In genomic region chr17:31061678-31062077, GRCh38 we compare ENCODE assay signal across 12 cellular contexts. TPM values are rescaled to one million over a fixed set of nuclear protein-coding genes. Genes with fewer than 3 reads are reported as not detected.
DNase-seq lines count a peak whose midpoint lies in the region; ATAC-seq and TF ChIP-seq lines count a peak whose summit lies in the region.
"Had no signal": no experiment of that assay in that cellular context is flagged by ENCODE, and none has a peak within 500 bp of the region (broad histone marks: within the 10 kb centered on the region; RNA-seq: fewer than 3 reads in every experiment).

No MANE protein-coding gene starts in this region.

- no peak overlapping the region for H3K4me3 Mint-ChIP-seq in endodermal cell

- no peaks in the 10 kb centered on the region for H3K4me1 Mint-ChIP-seq in endodermal cell

- peak; percentile 5 for DNase-seq in BE2C
- DNase-seq in GM06990 (ENCODE audit: extremely low read depth, insufficient read length): no peak
- peak; percentile 6 for DNase-seq in NCI-H1694 treated with DMSO at 0.1 percent for 48 hours (lab: John Stamatoyannopoulos, UW)
- peak; percentile 82 for DNase-seq in endodermal cell
- DNase-seq in Ammon's horn (ENCODE audit: low spot score): no peak
- DNase-seq in NCI-H2029 (lab: John Stamatoyannopoulos, UW): no peak
- DNase-seq: left lung, NCI-H1092, T-helper 9 cell had no signal

- H3K36me3 ChIP-seq in BE2C (no peaks in the 10 kb centered on the region), GM06990 (ENCODE audit: control insufficient read depth, insufficient read depth, low read length) (no peaks in the 10 kb centered on the region), endodermal cell (ENCODE audit: control insufficient read depth, insufficient read depth, low read length) (no peaks in the 10 kb centered on the region)
- H3K36me3 ChIP-seq: cardiac muscle cell, left lung had no signal

- no peak overlapping the region for H3K9ac ChIP-seq in endodermal cell (ENCODE audit: extremely low read depth, low read length, poor library complexity, severe bottlenecking)

- H3K4me1 ChIP-seq in BE2C: no peaks in the 10 kb centered on the region
- no peaks in the 10 kb centered on the region for H3K4me1 ChIP-seq in endodermal cell (ENCODE audit: control insufficient read depth, insufficient read depth, low read length)
- H3K4me1 ChIP-seq: left lung had no signal

- H3K27me3 Mint-ChIP-seq in endodermal cell (ENCODE audit: insufficient read depth): no peaks in the 10 kb centered on the region

- H3K9me3 ChIP-seq in BE2C (no peaks in the 10 kb centered on the region), endodermal cell (ENCODE audit: control insufficient read depth, low read length) (no peaks in the 10 kb centered on the region)
- H3K9me3 ChIP-seq: left lung had no signal

- H3K9me3 Mint-ChIP-seq in endodermal cell: no peaks in the 10 kb centered on the region

- no peak for TF ChIP-seq CTCF in BE2C (IDR thresholded peaks at IDR 0.05; ENCODE audit: low read depth, low read length)
- peak; percentile 21 for TF ChIP-seq CTCF in GM06990 (IDR thresholded peaks at IDR 0.05; ENCODE audit: insufficient read depth, low read length, poor library complexity, severe bottlenecking)
- TF ChIP-seq CTCF in endodermal cell (conservative IDR thresholded peaks at IDR 0.05): peak; percentile 77

- H3K27ac Mint-ChIP-seq in endodermal cell: no peak overlapping the region

- H3K4me3 ChIP-seq in BE2C (ENCODE audit: low read depth, low read length): no peak overlapping the region
- no peak overlapping the region for H3K4me3 ChIP-seq in GM06990 (replicated peaks; ENCODE audit: low read depth, low read length)
- H3K4me3 ChIP-seq in endodermal cell (ENCODE audit: low read length): no peak overlapping the region
- H3K4me3 ChIP-seq: cardiac muscle cell, left lung had no signal

- no peak for ATAC-seq in HG03196 (IDR thresholded peaks at IDR 0.05; ENCODE audit: unreplicated experiment)
- no peak for ATAC-seq in esophagus mucosa
- ATAC-seq: left lung had no signal

- H3K36me3 Mint-ChIP-seq in endodermal cell (ENCODE audit: low read depth): no peaks in the 10 kb centered on the region

- H3K27ac ChIP-seq in endodermal cell (ENCODE audit: low read depth, low read length): no peak overlapping the region
- H3K27ac ChIP-seq: cardiac muscle cell, left lung had no signal

- H3K27me3 ChIP-seq in BE2C: no peaks in the 10 kb centered on the region
- H3K27me3 ChIP-seq in GM06990 (replicated peaks; ENCODE audit: control insufficient read depth, insufficient read depth, low read length): no peaks in the 10 kb centered on the region
- no peaks in the 10 kb centered on the region for H3K27me3 ChIP-seq in endodermal cell (ENCODE audit: control insufficient read depth, insufficient read depth, low read length, poor library complexity, severe bottlenecking)
- H3K27me3 ChIP-seq: cardiac muscle cell, left lung had no signal

- WGBS in endodermal cell (ENCODE audit: insufficient coverage in 1 of 2, insufficient read length in 1 of 2), 2 experiments: 50 to 67% methylated on average over 2 to 3 of the region's 3 CpGs

RNA-seq across cellular contexts. Expression of gene NF1, which starts 33.1 kb away (rescaled TPM):
- polyA plus RNA-seq in BE2C (2012; ENCODE audit: insufficient read depth, insufficient read length, low read depth): 5.2 TPM
- 10 to 100 TPM; 61.9 to 69.3 TPM for total RNA-seq in endodermal cell
- 35.2 TPM for polyA plus RNA-seq in endodermal cell (2013, experiment 1 of 2)
- polyA plus RNA-seq in endodermal cell (2013, experiment 2 of 2): 34.2 TPM
- total RNA-seq in esophagus mucosa: 21.6 TPM

Comparison
In these comparisons a context has a peak if more than half of its experiments do, and no peak if none do; other contexts are left out.
1. DNase-seq: peak in BE2C (single experiment), NCI-H1694 treated with DMSO at 0.1 percent for 48 hours (single experiment) and endodermal cell (single experiment); none in GM06990 (single experiment), Ammon's horn (single experiment) and NCI-H2029 (single experiment).